ENCODE assay signal across 16 cellular contexts in the genomic region with DNA sequence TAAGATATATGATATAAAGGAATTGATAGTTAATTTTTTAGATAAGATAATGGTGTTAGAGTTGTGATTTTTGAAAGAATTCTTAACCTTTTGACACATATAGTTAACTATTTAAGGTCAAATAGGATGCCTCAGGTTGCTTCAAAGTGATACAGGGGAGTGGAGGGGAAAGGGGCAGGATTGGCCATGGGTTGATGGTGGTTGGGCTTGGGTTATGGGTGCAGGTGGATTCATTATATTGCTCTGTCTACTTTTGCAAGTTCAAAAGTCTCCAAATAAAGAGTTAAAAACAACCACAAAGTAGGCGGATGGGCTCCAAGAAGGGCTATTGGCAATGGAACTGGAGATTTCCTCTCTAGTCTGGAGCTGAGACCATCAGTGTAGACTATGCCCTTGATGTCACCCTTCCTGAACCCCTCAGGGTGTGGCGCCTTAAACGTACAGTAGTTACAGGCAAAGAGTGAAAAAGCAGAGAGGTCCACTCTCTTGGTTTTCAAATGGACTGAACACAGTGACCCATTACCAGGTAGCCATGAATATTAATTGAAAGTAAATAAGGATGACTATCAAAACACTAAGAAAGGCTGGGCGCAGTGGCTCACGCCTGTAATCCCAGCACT.
"Had no signal": no experiment of that assay in that cellular context is flagged by ENCODE, and none has a peak within 500 bp of the region (broad histone marks: within the 10 kb centered on the region; RNA-seq: fewer than 3 reads in every experiment).

No MANE protein-coding gene starts in this region.

- H3K36me3 ChIP-seq: ovary, transverse colon had no signal

- H3K27me3 Mint-ChIP-seq: stimulated activated memory B cell treated with anti-CD40 and anti-IgM and Interleukin-4, amounts not matched to agents 10 μg/mL and 1 μg/mL and 100 μg/mL, for 72 hours had no signal

- H3K27me3 ChIP-seq: ovary, transverse colon, vagina had no signal

- DNase-seq: activated CD4-positive, alpha-beta T cell treated with anti-CD3 and anti-CD28 coated beads, Interleukin-2, amount 50 U/mL, for 48 hours; activated CD4-positive, CD25-positive, alpha-beta regulatory T cell treated with anti-CD3 and anti-CD28 coated beads, Interleukin-2, amount 50 U/mL, for 72 hours; activated gamma-delta T cell treated with Interleukin-2 at 50 U/mL for 16 hours; dorsolateral prefrontal cortex; endodermal cell; head of caudate nucleus; left cardiac atrium; sigmoid colon; SW 1271; T-helper 9 cell; transverse colon had no signal

- H3K27ac Mint-ChIP-seq: endodermal cell, mesothelial cell of epicardium had no signal

- H3K9me3 ChIP-seq: lower lobe of right lung, ovary, sigmoid colon, transverse colon, vagina had no signal

- H3K9me3 Mint-ChIP-seq: endodermal cell; mesothelial cell of epicardium; stimulated activated memory B cell treated with anti-CD40 and anti-IgM and Interleukin-4, amounts not matched to agents 10 μg/mL and 1 μg/mL and 100 μg/mL, for 72 hours had no signal

- H3K4me3 Mint-ChIP-seq: endodermal cell; mesothelial cell of epicardium; stimulated activated memory B cell treated with anti-CD40 and anti-IgM and Interleukin-4, amounts not matched to agents 10 μg/mL and 1 μg/mL and 100 μg/mL, for 72 hours had no signal

- H3K4me3 ChIP-seq: dorsolateral prefrontal cortex, lower lobe of right lung, ovary, sigmoid colon, transverse colon, vagina had no signal

- ATAC-seq: stimulated activated memory B cell treated with anti-CD40 and anti-IgM and Interleukin-4, amounts not matched to agents 10 μg/mL and 1 μg/mL and 100 μg/mL, for 72 hours had no signal

- H3K27ac ChIP-seq: ovary, transverse colon had no signal
